Comparison of ENCODE assay signal across 8 cellular contexts in genomic region chr12:6383572-6384498, GRCh38. TPM values are rescaled to one million over a fixed set of nuclear protein-coding genes. Genes with fewer than 3 reads are reported as not detected.
DNase-seq lines count a peak whose midpoint lies in the region; ATAC-seq, FAIRE-seq and TF ChIP-seq lines count a peak whose summit lies in the region.

TSS of gene LTBR (plus strand) at chr12:6384162. CDS start at chr12:6384359, 197 bp downstream.

- H3K27me3 ChIP-seq in K562 (ENCODE audit: control insufficient read depth in 2 of 2, insufficient read depth in 2 of 2, low read length in 2 of 2) (no peaks in the 10 kb centered on the region), right atrium auricular region (no peaks in the 10 kb centered on the region), psoas muscle (ENCODE audit: insufficient read depth in 3 of 3, low read length in 2 of 3) (no peaks in the 10 kb centered on the region)

- peak within 1 kb of the TSS; percentile 93 to 99 for H3K9ac ChIP-seq in K562 (ENCODE audit: insufficient read depth in 1 of 2, low read depth in 2 of 2, low read length in 2 of 2)

- H3K9me1 ChIP-seq in K562 (ENCODE audit: control insufficient read depth, insufficient read depth, low read length) = no peaks in the 10 kb centered on the region

- ATAC-seq in K562 = peak; percentile 95
- peak; percentile 96 to 98 (median 96) for ATAC-seq in psoas muscle
- no peak for ATAC-seq in HG03460 (IDR thresholded peaks at IDR 0.05; ENCODE audit: unreplicated experiment)
- no peak for ATAC-seq in effector memory CD8-positive, alpha-beta T cell (replicated peaks)

- H3K4me3 ChIP-seq in K562 (peak within 1 kb of the TSS; percentile 74), right atrium auricular region (peak within 1 kb of the TSS; percentile 78 to 82), psoas muscle (peak within 1 kb of the TSS; percentile 83)

- BruUV-seq in K562 (replicated peaks; lab: Mats Ljungman, UMichigan) = TSS peak; percentile 80

- no peak for TF ChIP-seq EP300 in K562 (IDR thresholded peaks at IDR 0.05; ENCODE audit: low read length)

- no peaks in the 10 kb centered on the region for H3K9me3 ChIP-seq in K562 (replicated peaks; ENCODE audit: control insufficient read depth, insufficient read depth, low read depth, low read length)
- no peaks in the 10 kb centered on the region for H3K9me3 ChIP-seq in right atrium auricular region
- no peaks in the 10 kb centered on the region for H3K9me3 ChIP-seq in psoas muscle

- in situ Hi-C loops in K562 (cut with MboI) = no loop called here

- TF ChIP-seq CTCF in K562 (IDR thresholded peaks at IDR 0.05 in 2 of 3, conservative IDR thresholded peaks at IDR 0.05 in 1 of 3; ENCODE audit: insufficient read depth in 2 of 3, low read depth in 1 of 3, low read length in 3 of 3) = peak in 1 of 3 experiments; percentile 14; a peak in 2 of 6 replicates
- peak in 1 of 2 donors; percentile 47 for TF ChIP-seq CTCF in right atrium auricular region (IDR thresholded peaks at IDR 0.05)
- TF ChIP-seq CTCF in psoas muscle (IDR thresholded peaks at IDR 0.05) = peak; percentile 4

- CTCF ChIA-PET in K562 (lab: Yijun Ruan, JAX; ENCODE audit: low intra/inter-chr PET ratio) = no interaction called here

- H4K20me1 ChIP-seq in K562 (replicated peaks; ENCODE audit: control insufficient read depth, insufficient read depth, low read length) = no peaks in the 10 kb centered on the region

- H2AFZ ChIP-seq in K562 (ENCODE audit: low read depth, low read length) = peak within 1 kb of the TSS; percentile 91

- H3K27ac ChIP-seq in K562 (ENCODE audit: extremely low read depth, low read depth, low read length) (peak within 1 kb of the TSS; percentile 94), right atrium auricular region (peak within 1 kb of the TSS; percentile 91 to 95), psoas muscle (peak within 1 kb of the TSS; percentile 97)

- H3K27ac Mint-ChIP-seq in effector memory CD8-positive, alpha-beta T cell = no peak within 1 kb of the TSS

- H3K4me3 Mint-ChIP-seq in effector memory CD8-positive, alpha-beta T cell = peak within 1 kb of the TSS in 1 of 2 donors; percentile 41

- H3K36me3 ChIP-seq in K562 (ENCODE audit: control insufficient read depth, insufficient read depth, low read length) (peaks cover 40% of the 10 kb centered on the region), right atrium auricular region (peaks cover 26% of the 10 kb centered on the region), psoas muscle (ENCODE audit: insufficient read depth in 1 of 2, low read depth in 1 of 2) (peaks cover 13 to 30% of the 10 kb centered on the region in 2 donors)

- POLR2A ChIA-PET in K562 (lab: Yijun Ruan, JAX) = interaction anchor here (0.6 to 3.8 kb wide), 9 partner anchors 9 to 150 kb away, joined by 3 to 15 read pairs (median 4); partner anchors contain the start of genes GAPDH and SCNN1A

- peaks cover 29% of the 10 kb centered on the region for H3K79me2 ChIP-seq in K562 (ENCODE audit: control insufficient read depth, insufficient read depth, low read length)

- peaks cover 0 to 8% of the 10 kb centered on the region in 2 donors for H3K4me1 Mint-ChIP-seq in effector memory CD8-positive, alpha-beta T cell (ENCODE audit: low read depth in 2 of 2)

- FAIRE-seq in K562 (lab: Jason Lieb, UNC) = peak; percentile 74

- H3K4me2 ChIP-seq in K562 (ENCODE audit: insufficient read depth, low read length) = peak within 1 kb of the TSS; percentile 93

- peaks cover 33 to 62% of the 10 kb centered on the region in 2 donors for H3K27me3 Mint-ChIP-seq in effector memory CD8-positive, alpha-beta T cell

- peak; percentile 77 for TF ChIP-seq POLR2A in K562 (conservative IDR thresholded peaks at IDR 0.05)

- DNase-seq in GM04504 (ENCODE audit: low read depth) (peak; percentile 91), NCI-H460 (ENCODE audit: extremely low read depth, low read depth) (peak; percentile 84), K562 (ENCODE audit: extremely low read depth in 1 of 4, low spot score in 3 of 4) (peak; percentile 82 to 87 (median 83)), right atrium auricular region (ENCODE audit: low spot score) (peak; percentile 96), psoas muscle (peak; percentile 98 to 99), NCI-H2107 treated with DMSO at 0.1 percent for 48 hours (lab: John Stamatoyannopoulos, UW; ENCODE audit: unreplicated experiment) (no peak)
- no peak for DNase-seq in effector memory CD8-positive, alpha-beta T cell

- no peaks in the 10 kb centered on the region for H3K36me3 Mint-ChIP-seq in effector memory CD8-positive, alpha-beta T cell (ENCODE audit: insufficient read depth)

- TF ChIP-seq RAD21 in K562 (CRISPR knock-in tag; conservative IDR thresholded peaks at IDR 0.05 in 1 of 2, IDR thresholded peaks at IDR 0.05 in 1 of 2) = peak in 1 of 2 experiments; percentile 18; a peak in 1 of 4 replicates

- H3K9me3 Mint-ChIP-seq in effector memory CD8-positive, alpha-beta T cell = no peaks in the 10 kb centered on the region

- WGBS in K562 (ENCODE audit: insufficient coverage, low coverage, missing lambda C conversion rate) = 8% methylated on average over 18 of the region's 62 CpGs
- 2 to 5% (median 4%) methylated on average over 43 to 62 of the region's 62 CpGs for WGBS in psoas muscle, 3 donors

- H3K4me1 ChIP-seq in K562 (replicated peaks in 1 of 2; ENCODE audit: control insufficient read depth in 2 of 2, insufficient read depth in 2 of 2, low read length in 2 of 2) = peaks cover 10 to 35% of the 10 kb centered on the region in 2 experiments; a peak in 4 of 5 replicates
- peaks cover 0 to 36% of the 10 kb centered on the region in 2 donors for H3K4me1 ChIP-seq in right atrium auricular region
- peaks cover 28% of the 10 kb centered on the region for H3K4me1 ChIP-seq in psoas muscle

- intact Hi-C loops in K562 (cut with micrococcal nuclease) = no loop called here
- intact Hi-C loops in psoas muscle (cut with DNase I) = loop anchor here (1.0 to 2.0 kb wide), 2 partner anchors 41 to 48 kb away; partner anchors contain the start of gene TNFRSF1A (in 1 of the 2)

TF ChIP-seq in K562, 482 proteins besides CTCF, POLR2A, EP300 and RAD21 (continues in another document):
- TF ChIP-seq ATF1 (CRISPR knock-in tag; IDR thresholded peaks at IDR 0.05) (no peak), ATF1 (tag; IDR thresholded peaks at IDR 0.05) (0 out of 2 replicates have a peak, but pooled peaks have one; percentile 18), PHF8 (IDR thresholded peaks at IDR 0.05; ENCODE audit: borderline replicate concordance, low read length) (peak; percentile 87; the same call in 1 of the 2 replicates), SP1 (CRISPR knock-in tag; IDR thresholded peaks at IDR 0.05) (no peak), TSC22D4 (tag; IDR thresholded peaks at IDR 0.05) (no peak), DMBX1 (CRISPR knock-in tag; IDR thresholded peaks at IDR 0.05; ENCODE audit: borderline replicate concordance) (peak; percentile 61; the same call in 1 of the 2 replicates), RAD51 (IDR thresholded peaks at IDR 0.05; ENCODE audit: borderline replicate concordance, low read depth) (peak; percentile 73), SIRT6 (IDR thresholded peaks at IDR 0.05; ENCODE audit: low read depth, low read length) (no peak), TFAP4 (CRISPR knock-in tag; IDR thresholded peaks at IDR 0.05; ENCODE audit: borderline replicate concordance) (peak; percentile 74; the same call in 1 of the 2 replicates), NONO (IDR thresholded peaks at IDR 0.05; ENCODE audit: low read depth in 2 of 2, low read length in 1 of 2) (peak in 1 of 2 experiments; percentile 34; a peak in 1 of 4 replicates), ARID2 (IDR thresholded peaks at IDR 0.05) (no peak), NEUROD1 (IDR thresholded peaks at IDR 0.05; ENCODE audit: borderline replicate concordance, low read depth, low read length, partially characterized antibody) (no peak), TAF9B (IDR thresholded peaks at IDR 0.05; ENCODE audit: partially characterized antibody) (peak; percentile 22), HCFC1 (IDR thresholded peaks at IDR 0.05; ENCODE audit: low read depth, low read length) (peak; percentile 36; the same call in 1 of the 2 replicates), CEBPG (CRISPR knock-in tag; IDR thresholded peaks at IDR 0.05) (peak; percentile 92), CEBPG (tag; conservative IDR thresholded peaks at IDR 0.05 in 1 of 2, IDR thresholded peaks at IDR 0.05 in 1 of 2) (peak; percentile 85 to 92), KLF1 (tag; IDR thresholded peaks at IDR 0.05) (0 out of 2 replicates have a peak, but pooled peaks have one; percentile 32)

RNA-seq across cellular contexts. Expression of gene LTBR, which starts in this region (rescaled TPM):
- 80.4 and 82.9 TPM in 2 replicates for total RNA-seq in NCI-H460 (2014; rRNA removed; shearing (Covaris generic))
- 170 and 268 TPM in 2 replicates for polyA plus RNA-seq in NCI-H460 (2014; cell fraction: nucleus; rRNA removed)
- total RNA-seq in K562 (2011; cell fraction: chromatin; rRNA removed; ENCODE audit: low replicate concordance) = 66.4 and 105 TPM in 2 replicates
- total RNA-seq in K562 (2011; cell fraction: nucleolus; rRNA removed) = 71.7 and 95.4 TPM in 2 replicates
- 76.0 and 142 TPM in 2 replicates for total RNA-seq in K562 (2011; cell fraction: nucleoplasm; rRNA removed)
- 43.2 and 68.2 TPM in 2 replicates for total RNA-seq in K562 (2014; rRNA removed)
- 16.5 and 20.4 TPM in 2 replicates for total RNA-seq in K562 (2014; rRNA removed; fragmentation: Illumina TruSeq; extraction: Trizol)
- 31.9 and 35.3 TPM in 2 replicates for total RNA-seq in K562 (2015; rRNA removed; fragmentation: Illumina TruSeq; extraction: Trizol)
- 65.0 and 67.2 TPM in 2 replicates for total RNA-seq in K562 (2021)
- 15.4 and 28.2 TPM in 2 replicates for polyA plus RNA-seq in K562 (2011; rRNA removed)
- polyA plus RNA-seq in K562 (2011; cell fraction: cytosol; rRNA removed) = 23.6 and 45.6 TPM in 2 replicates
- 43.1 and 75.7 TPM in 2 replicates for polyA plus RNA-seq in K562 (2011; cell fraction: nucleus; rRNA removed)
- polyA plus RNA-seq in K562 (2012) = 42.3 and 70.3 TPM in 2 replicates
- 61.8 and 69.0 TPM in 2 replicates for polyA plus RNA-seq in K562 (2014; fragmentation: Illumina TruSeq; extraction: Trizol)
- polyA plus RNA-seq in K562 (2014; fragmentation: Nextera tagmentation; extraction: Ambion mirVana) = 1 to 10 TPM in 1 of 2 experiments, under 1 TPM in 1; 0.96 to 1.7 TPM
- 46.6 and 54.1 TPM in 2 replicates for polyA plus RNA-seq in K562 (2014; rRNA removed)
- polyA minus RNA-seq in K562 (2011; rRNA and poly(A)+ RNA removed) = 9.9 and 11.4 TPM in 2 replicates
- polyA minus RNA-seq in K562 (2011; cell fraction: cytosol; rRNA and poly(A)+ RNA removed) = 17.1 and 33.1 TPM in 2 replicates
- 18.0 and 21.8 TPM in 2 replicates for polyA minus RNA-seq in K562 (2011; cell fraction: nucleus; rRNA and poly(A)+ RNA removed)
- total RNA-seq in right atrium auricular region = 10 to 100 TPM; 63.6 to 72.1 TPM
- 10 to 100 TPM; 23.7 to 38.6 (median 34.1) TPM for total RNA-seq in psoas muscle
- polyA plus RNA-seq in psoas muscle = 10 to 100 TPM; 15.3 to 38.8 (median 34.5) TPM

Comparison
In these comparisons a context has a peak if more than half of its experiments do, and no peak if none do; other contexts are left out.
1. DNase-seq: peak in GM04504 (single experiment), NCI-H460 (single experiment), K562 (4 of 4), right atrium auricular region (single experiment) and psoas muscle (2 of 2); none in NCI-H2107 treated with DMSO at 0.1 percent for 48 hours (single experiment) and effector memory CD8-positive, alpha-beta T cell (0 of 3).
2. ATAC-seq: peak in K562 (single experiment) and psoas muscle (4 of 4); none in HG03460 (single experiment) and effector memory CD8-positive, alpha-beta T cell (single experiment).
3. Peak in every context shown above with its lines, with median percentiles within 50 percentile points of each other: H3K27ac ChIP-seq and H3K4me3 ChIP-seq.